1 cellular context compared by ENCODE assay signal in the genomic region with DNA sequence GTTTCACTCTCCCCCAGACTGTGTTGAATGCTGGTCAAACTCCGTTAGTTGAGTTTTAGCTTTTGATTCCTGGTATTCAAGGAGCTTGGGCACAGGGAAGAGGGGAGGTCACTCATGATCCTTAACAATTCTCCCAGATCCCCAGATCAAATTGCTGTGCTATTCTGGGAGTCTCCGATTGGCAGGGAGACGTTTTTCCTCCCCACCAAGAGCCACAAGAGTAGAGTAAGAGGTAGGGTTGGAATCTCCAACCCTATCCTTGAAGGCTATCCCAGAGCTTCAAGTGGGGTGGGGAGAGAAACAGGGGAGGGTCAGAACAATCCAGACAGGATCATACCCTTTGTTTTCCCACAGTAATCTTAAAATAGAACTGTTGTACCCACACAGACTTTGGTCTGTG.
TF ChIP-seq lines count a peak whose summit lies in the region.

No MANE protein-coding gene starts in this region.

TF ChIP-seq in GM23338, 12 proteins besides CTCF, POLR2A, EP300 and RAD21:
- TF ChIP-seq, protein P1, sequence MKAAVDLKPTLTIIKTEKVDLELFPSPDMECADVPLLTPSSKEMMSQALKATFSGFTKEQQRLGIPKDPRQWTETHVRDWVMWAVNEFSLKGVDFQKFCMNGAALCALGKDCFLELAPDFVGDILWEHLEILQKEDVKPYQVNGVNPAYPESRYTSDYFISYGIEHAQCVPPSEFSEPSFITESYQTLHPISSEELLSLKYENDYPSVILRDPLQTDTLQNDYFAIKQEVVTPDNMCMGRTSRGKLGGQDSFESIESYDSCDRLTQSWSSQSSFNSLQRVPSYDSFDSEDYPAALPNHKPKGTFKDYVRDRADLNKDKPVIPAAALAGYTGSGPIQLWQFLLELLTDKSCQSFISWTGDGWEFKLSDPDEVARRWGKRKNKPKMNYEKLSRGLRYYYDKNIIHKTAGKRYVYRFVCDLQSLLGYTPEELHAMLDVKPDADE (IDR thresholded peaks at IDR 0.05): no peak
- TF ChIP-seq POLR2AphosphoS5 (IDR thresholded peaks at IDR 0.05; ENCODE audit: low read depth) (no peak), ZNF331 (CRISPR knock-in tag; IDR thresholded peaks at IDR 0.05; ENCODE audit: low read depth) (no peak), EZH2phosphoT487 (IDR thresholded peaks at IDR 0.05; ENCODE audit: unreplicated experiment) (no peak), EZH2 (IDR thresholded peaks at IDR 0.05; ENCODE audit: low read depth, unreplicated experiment) (no peak), JUNB (IDR thresholded peaks at IDR 0.05; ENCODE audit: unreplicated experiment) (no peak), NANOG (IDR thresholded peaks at IDR 0.05; ENCODE audit: borderline replicate concordance) (no peak), ZNF114 (CRISPR knock-in tag; IDR thresholded peaks at IDR 0.05) (no peak), STAT1 (IDR thresholded peaks at IDR 0.05; ENCODE audit: unreplicated experiment) (no peak)
- TF ChIP-seq, protein P2, sequence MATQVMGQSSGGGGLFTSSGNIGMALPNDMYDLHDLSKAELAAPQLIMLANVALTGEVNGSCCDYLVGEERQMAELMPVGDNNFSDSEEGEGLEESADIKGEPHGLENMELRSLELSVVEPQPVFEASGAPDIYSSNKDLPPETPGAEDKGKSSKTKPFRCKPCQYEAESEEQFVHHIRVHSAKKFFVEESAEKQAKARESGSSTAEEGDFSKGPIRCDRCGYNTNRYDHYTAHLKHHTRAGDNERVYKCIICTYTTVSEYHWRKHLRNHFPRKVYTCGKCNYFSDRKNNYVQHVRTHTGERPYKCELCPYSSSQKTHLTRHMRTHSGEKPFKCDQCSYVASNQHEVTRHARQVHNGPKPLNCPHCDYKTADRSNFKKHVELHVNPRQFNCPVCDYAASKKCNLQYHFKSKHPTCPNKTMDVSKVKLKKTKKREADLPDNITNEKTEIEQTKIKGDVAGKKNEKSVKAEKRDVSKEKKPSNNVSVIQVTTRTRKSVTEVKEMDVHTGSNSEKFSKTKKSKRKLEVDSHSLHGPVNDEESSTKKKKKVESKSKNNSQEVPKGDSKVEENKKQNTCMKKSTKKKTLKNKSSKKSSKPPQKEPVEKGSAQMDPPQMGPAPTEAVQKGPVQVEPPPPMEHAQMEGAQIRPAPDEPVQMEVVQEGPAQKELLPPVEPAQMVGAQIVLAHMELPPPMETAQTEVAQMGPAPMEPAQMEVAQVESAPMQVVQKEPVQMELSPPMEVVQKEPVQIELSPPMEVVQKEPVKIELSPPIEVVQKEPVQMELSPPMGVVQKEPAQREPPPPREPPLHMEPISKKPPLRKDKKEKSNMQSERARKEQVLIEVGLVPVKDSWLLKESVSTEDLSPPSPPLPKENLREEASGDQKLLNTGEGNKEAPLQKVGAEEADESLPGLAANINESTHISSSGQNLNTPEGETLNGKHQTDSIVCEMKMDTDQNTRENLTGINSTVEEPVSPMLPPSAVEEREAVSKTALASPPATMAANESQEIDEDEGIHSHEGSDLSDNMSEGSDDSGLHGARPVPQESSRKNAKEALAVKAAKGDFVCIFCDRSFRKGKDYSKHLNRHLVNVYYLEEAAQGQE (IDR thresholded peaks at IDR 0.05; ENCODE audit: unreplicated experiment): no peak
- TF ChIP-seq, protein P3, sequence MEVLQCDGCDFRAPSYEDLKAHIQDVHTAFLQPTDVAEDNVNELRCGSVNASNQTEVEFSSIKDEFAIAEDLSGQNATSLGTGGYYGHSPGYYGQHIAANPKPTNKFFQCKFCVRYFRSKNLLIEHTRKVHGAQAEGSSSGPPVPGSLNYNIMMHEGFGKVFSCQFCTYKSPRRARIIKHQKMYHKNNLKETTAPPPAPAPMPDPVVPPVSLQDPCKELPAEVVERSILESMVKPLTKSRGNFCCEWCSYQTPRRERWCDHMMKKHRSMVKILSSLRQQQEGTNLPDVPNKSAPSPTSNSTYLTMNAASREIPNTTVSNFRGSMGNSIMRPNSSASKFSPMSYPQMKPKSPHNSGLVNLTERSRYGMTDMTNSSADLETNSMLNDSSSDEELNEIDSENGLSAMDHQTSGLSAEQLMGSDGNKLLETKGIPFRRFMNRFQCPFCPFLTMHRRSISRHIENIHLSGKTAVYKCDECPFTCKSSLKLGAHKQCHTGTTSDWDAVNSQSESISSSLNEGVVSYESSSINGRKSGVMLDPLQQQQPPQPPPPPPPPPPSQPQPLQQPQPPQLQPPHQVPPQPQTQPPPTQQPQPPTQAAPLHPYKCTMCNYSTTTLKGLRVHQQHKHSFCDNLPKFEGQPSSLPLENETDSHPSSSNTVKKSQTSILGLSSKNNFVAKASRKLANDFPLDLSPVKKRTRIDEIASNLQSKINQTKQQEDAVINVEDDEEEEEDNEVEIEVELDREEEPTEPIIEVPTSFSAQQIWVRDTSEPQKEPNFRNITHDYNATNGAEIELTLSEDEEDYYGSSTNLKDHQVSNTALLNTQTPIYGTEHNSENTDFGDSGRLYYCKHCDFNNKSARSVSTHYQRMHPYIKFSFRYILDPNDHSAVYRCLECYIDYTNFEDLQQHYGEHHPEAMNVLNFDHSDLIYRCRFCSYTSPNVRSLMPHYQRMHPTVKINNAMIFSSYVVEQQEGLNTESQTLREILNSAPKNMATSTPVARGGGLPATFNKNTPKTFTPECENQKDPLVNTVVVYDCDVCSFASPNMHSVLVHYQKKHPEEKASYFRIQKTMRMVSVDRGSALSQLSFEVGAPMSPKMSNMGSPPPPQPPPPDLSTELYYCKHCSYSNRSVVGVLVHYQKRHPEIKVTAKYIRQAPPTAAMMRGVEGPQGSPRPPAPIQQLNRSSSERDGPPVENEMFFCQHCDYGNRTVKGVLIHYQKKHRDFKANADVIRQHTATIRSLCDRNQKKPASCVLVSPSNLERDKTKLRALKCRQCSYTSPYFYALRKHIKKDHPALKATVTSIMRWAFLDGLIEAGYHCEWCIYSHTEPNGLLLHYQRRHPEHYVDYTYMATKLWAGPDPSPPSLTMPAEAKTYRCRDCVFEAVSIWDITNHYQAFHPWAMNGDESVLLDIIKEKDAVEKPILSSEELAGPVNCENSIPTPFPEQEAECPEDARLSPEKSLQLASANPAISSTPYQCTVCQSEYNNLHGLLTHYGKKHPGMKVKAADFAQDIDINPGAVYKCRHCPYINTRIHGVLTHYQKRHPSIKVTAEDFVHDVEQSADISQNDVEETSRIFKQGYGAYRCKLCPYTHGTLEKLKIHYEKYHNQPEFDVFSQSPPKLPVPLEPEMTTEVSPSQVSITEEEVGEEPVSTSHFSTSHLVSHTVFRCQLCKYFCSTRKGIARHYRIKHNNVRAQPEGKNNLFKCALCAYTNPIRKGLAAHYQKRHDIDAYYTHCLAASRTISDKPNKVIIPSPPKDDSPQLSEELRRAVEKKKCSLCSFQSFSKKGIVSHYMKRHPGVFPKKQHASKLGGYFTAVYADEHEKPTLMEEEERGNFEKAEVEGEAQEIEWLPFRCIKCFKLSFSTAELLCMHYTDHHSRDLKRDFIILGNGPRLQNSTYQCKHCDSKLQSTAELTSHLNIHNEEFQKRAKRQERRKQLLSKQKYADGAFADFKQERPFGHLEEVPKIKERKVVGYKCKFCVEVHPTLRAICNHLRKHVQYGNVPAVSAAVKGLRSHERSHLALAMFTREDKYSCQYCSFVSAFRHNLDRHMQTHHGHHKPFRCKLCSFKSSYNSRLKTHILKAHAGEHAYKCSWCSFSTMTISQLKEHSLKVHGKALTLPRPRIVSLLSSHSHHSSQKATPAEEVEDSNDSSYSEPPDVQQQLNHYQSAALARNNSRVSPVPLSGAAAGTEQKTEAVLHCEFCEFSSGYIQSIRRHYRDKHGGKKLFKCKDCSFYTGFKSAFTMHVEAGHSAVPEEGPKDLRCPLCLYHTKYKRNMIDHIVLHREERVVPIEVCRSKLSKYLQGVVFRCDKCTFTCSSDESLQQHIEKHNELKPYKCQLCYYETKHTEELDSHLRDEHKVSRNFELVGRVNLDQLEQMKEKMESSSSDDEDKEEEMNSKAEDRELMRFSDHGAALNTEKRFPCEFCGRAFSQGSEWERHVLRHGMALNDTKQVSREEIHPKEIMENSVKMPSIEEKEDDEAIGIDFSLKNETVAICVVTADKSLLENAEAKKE (CRISPR knock-in tag; IDR thresholded peaks at IDR 0.05): no peak
TF ChIP-seq in GM23338: peak in this region for 0.
